ENCODE assay signal across 23 cellular contexts in the genomic region with DNA sequence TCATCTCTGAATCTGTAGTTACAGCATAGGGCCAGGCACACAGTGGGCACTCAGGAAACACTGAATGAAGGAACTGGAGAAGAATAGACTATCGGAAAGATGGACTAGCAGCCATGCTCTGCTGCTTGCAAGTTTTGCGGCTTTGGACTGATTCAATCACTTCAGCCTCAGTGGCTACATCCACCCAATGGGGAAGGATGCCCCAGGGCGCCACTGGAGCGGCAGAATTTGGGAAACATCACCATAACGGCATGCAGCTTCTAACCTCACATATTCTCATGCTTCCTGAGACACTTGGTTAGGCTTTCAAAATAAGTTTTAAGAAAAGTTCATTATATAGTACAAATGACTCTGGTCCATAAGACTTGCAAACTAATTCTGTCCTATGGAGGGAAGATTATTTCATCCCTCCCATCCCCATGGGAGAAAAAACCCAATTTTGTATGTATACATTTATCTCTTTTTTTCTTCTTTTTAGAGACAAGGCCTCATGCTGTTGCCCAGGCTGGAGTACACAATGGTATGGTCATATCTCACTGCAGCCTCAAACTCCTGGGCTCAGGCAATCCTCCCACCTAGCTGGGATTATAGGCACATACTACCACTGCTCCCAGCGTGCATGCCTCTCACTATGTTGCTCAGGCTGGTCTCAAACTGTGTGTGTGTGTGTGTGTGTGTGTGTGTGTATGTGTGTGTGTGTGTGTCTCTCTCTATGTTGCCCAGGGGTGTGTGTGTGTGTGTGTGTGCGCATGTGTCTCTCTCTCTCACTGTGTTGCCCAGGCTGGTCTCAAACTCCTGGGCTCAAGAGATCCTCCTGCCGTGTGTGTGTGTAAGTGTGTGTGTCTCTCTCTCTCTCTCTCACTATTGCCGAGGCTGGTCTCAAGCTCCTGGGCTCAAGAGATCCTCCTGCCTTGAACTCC.
"Had no signal": no experiment of that assay in that cellular context is flagged by ENCODE, and none has a peak within 500 bp of the region (broad histone marks: within the 10 kb centered on the region; RNA-seq: fewer than 3 reads in every experiment).

No MANE protein-coding gene starts in this region.

- H3K27me3 ChIP-seq: esophagus muscularis mucosa, gastrocnemius medialis, heart right ventricle, neural progenitor cell, pancreas, right lobe of liver, spleen, transverse colon had no signal

- H3K9me3 Mint-ChIP-seq: naive thymus-derived CD8-positive, alpha-beta T cell; neural progenitor cell had no signal

- DNase-seq: effector memory CD4-positive, alpha-beta T cell; gastrocnemius medialis; heart right ventricle; hypothalamus; mammary epithelial cell; mucosa of descending colon; naive thymus-derived CD8-positive, alpha-beta T cell; occipital lobe; pancreas; psoas muscle; retina; right lobe of liver; spleen; stimulated activated CD4-positive, alpha-beta T cell treated with anti-CD3 and anti-CD28 coated beads, Interleukin-15, amount 100 ng/mL, for 24 hours; stimulated activated CD4-positive, alpha-beta T cell treated with anti-CD3 and anti-CD28 coated beads, Interleukin-1b, Interleukin-23, amount 100 ng/mL, for 48 hours; stimulated activated CD4-positive, alpha-beta T cell treated with anti-CD3 and anti-CD28 coated beads, Interleukin-4, amount 100 ng/mL, for 4 hours; stimulated activated naive CD4-positive, alpha-beta T cell treated with Interleukin-2 at 50 U/mL for 16 hours; transverse colon had no signal

- H3K9me3 ChIP-seq: esophagus muscularis mucosa, gastrocnemius medialis, heart right ventricle, mucosa of descending colon, pancreas, psoas muscle, right lobe of liver, spleen, thoracic aorta, transverse colon had no signal

- H3K27me3 Mint-ChIP-seq: naive thymus-derived CD8-positive, alpha-beta T cell had no signal

- H2AFZ ChIP-seq: neural progenitor cell had no signal

- ATAC-seq: gastrocnemius medialis; heart right ventricle; left lobe of liver; mucosa of descending colon; naive thymus-derived CD8-positive, alpha-beta T cell; pancreas; psoas muscle; right lobe of liver had no signal

- H3K4me3 Mint-ChIP-seq: neural progenitor cell had no signal

- H3K36me3 ChIP-seq: neural progenitor cell had no signal

- H3K4me2 ChIP-seq: neural progenitor cell had no signal

- H3K27ac Mint-ChIP-seq: neural progenitor cell had no signal

- H3K27ac ChIP-seq: epithelial cell of prostate, esophagus muscularis mucosa, gastrocnemius medialis, heart right ventricle, neural progenitor cell, pancreas, psoas muscle, right lobe of liver, spleen, thoracic aorta, transverse colon had no signal

- H3K4me3 ChIP-seq: esophagus muscularis mucosa, gastrocnemius medialis, heart right ventricle, mucosa of descending colon, neural progenitor cell, pancreas, psoas muscle, right lobe of liver, spleen, thoracic aorta, transverse colon had no signal

- H3K9ac ChIP-seq: neural progenitor cell had no signal
